Comparison of ENCODE assay signal across 8 cellular contexts in the genomic region with DNA sequence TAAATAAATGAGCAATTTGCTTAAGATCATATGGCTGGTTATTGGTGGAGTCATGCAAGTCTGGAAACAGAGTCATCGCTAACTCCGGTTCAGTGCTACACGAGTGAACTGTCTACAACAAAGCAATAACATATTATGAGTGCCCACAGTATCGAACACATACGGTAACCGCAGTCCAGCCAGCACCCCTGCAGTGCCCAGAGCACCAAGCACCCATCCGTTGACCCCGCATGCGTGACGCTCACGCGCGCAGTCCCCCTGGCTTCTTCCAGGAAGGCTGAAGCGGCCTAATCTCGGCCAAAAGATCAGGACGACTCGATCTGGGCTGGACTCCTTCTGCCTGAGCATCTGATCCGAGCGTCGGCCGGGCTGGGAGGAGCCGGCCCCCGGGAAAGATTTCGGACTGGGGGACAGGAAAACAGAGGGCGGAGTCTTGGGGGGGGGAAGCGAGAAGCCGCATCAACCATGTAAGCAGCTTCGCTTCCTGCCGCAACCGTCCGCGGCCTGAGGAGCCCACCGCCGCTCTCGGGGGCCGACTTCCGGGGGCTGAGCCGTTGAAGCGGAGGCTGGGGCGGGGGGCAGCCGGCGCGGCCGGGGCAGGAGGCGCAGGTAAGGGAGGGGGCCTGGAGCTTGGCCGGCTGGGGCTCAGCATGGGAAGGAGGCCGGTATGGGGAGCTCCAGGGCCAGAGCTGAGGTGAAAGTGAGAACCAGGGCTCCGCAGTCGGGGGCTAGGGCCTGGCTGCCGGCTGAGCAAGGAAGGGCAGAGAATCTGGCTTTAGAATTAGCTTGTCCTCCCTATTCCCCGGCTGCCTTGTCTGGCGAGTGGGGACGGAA.
DNase-seq lines count a peak whose midpoint lies in the region; ATAC-seq and TF ChIP-seq lines count a peak whose summit lies in the region.

A gene with protein sequence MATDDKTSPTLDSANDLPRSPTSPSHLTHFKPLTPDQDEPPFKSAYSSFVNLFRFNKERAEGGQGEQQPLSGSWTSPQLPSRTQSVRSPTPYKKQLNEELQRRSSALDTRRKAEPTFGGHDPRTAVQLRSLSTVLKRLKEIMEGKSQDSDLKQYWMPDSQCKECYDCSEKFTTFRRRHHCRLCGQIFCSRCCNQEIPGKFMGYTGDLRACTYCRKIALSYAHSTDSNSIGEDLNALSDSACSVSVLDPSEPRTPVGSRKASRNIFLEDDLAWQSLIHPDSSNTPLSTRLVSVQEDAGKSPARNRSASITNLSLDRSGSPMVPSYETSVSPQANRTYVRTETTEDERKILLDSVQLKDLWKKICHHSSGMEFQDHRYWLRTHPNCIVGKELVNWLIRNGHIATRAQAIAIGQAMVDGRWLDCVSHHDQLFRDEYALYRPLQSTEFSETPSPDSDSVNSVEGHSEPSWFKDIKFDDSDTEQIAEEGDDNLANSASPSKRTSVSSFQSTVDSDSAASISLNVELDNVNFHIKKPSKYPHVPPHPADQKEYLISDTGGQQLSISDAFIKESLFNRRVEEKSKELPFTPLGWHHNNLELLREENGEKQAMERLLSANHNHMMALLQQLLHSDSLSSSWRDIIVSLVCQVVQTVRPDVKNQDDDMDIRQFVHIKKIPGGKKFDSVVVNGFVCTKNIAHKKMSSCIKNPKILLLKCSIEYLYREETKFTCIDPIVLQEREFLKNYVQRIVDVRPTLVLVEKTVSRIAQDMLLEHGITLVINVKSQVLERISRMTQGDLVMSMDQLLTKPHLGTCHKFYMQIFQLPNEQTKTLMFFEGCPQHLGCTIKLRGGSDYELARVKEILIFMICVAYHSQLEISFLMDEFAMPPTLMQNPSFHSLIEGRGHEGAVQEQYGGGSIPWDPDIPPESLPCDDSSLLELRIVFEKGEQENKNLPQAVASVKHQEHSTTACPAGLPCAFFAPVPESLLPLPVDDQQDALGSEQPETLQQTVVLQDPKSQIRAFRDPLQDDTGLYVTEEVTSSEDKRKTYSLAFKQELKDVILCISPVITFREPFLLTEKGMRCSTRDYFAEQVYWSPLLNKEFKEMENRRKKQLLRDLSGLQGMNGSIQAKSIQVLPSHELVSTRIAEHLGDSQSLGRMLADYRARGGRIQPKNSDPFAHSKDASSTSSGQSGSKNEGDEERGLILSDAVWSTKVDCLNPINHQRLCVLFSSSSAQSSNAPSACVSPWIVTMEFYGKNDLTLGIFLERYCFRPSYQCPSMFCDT (N-terminal part only) (plus strand): TSS at position 449 of the 834 bp plus-strand sequence. CDS start 5,265 bp downstream, outside the sequence.

- DNase-seq in AG09319 (ENCODE audit: extremely low read depth, low read depth) (peak; percentile 93), NCI-H446 treated with DMSO at 0.1 percent for 48 hours (lab: John Stamatoyannopoulos, UW) (peak; percentile 96), cerebellar cortex (ENCODE audit: low spot score) (peak; percentile 99), iris pigment epithelial cell (ENCODE audit: low read depth) (peak; percentile 99)
- DNase-seq in stimulated activated CD4-positive, alpha-beta T cell treated with anti-CD3 and anti-CD28 coated beads, Interleukin-12 subunit alpha, Interleukin-12 subunit beta, amount 100 ng/mL, for 24 hours (ENCODE audit: low read depth in 2 of 2) = peak; percentile 80 to 84

- TF ChIP-seq CTCF in AG09319 (IDR thresholded peaks at IDR 0.05; ENCODE audit: low read depth, low read length) = no peak

- ATAC-seq in GM19035 (IDR thresholded peaks at IDR 0.05; ENCODE audit: unreplicated experiment) (peak; percentile 87), HG03354 (IDR thresholded peaks at IDR 0.05; ENCODE audit: poor library complexity, severe bottlenecking, unreplicated experiment) (peak; percentile 79)
- ATAC-seq in activated CD4-positive, CD25-positive, alpha-beta regulatory T cell treated with anti-CD3 and anti-CD28 coated beads, Interleukin-2, amount 50 U/mL, for 24 hours = peak; percentile 83 to 84

Comparison
In these comparisons a context has a peak if more than half of its experiments do, and no peak if none do; other contexts are left out.
1. Peak in every context shown above with its lines: DNase-seq and ATAC-seq.